1 cellular context compared by ENCODE assay signal in the genomic region with DNA sequence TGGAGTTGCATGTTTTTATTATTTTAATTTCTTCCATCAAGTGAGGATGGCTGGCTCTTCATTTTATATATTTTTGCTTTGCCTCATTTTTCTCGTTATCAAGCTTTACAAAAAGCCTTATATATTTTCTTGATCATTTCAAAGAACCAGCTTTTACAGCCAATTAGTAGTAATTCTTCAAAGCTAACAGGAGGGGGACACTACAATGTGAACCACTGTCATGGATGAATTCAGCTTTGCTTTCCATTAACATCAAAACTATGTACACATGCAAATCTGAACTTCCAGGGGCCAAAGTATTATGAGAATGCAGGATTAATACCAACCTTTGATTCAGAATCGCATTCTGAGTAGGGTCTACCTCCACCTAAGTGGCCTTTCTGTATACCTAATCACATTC.
TF ChIP-seq lines count a peak whose summit lies in the region.

No MANE protein-coding gene starts in this region.

TF ChIP-seq in GM23338, 12 proteins besides CTCF, POLR2A, EP300 and RAD21 (continued from another document):
- TF ChIP-seq ZNF462 (CRISPR knock-in tag; IDR thresholded peaks at IDR 0.05) (no peak), CREB1 (CRISPR knock-in tag; IDR thresholded peaks at IDR 0.05; ENCODE audit: low read depth) (no peak), NANOG (IDR thresholded peaks at IDR 0.05; ENCODE audit: borderline replicate concordance) (no peak)
